In genomic region chr17:8029121-8029520, GRCh38 we compare ENCODE assay signal across 23 cellular contexts. TPM values are rescaled to one million over a fixed set of nuclear protein-coding genes. Genes with fewer than 3 reads are reported as not detected.
DNase-seq lines count a peak whose midpoint lies in the region; ATAC-seq and TF ChIP-seq lines count a peak whose summit lies in the region.
"Had no signal": no experiment of that assay in that cellular context is flagged by ENCODE, and none has a peak within 500 bp of the region (broad histone marks: within the 10 kb centered on the region; RNA-seq: fewer than 3 reads in every experiment).

No MANE protein-coding gene starts in this region.

- TF ChIP-seq CTCF in foreskin keratinocyte (conservative IDR thresholded peaks at IDR 0.05): no peak

- DNase-seq in A172 (ENCODE audit: low spot score) (peak; percentile 32), H4 (ENCODE audit: low spot score) (peak; percentile 18), adipocyte (ENCODE audit: low read depth) (peak; percentile 30), foreskin keratinocyte (peak; percentile 65 to 85), right cardiac atrium (no peak), ureter (ENCODE audit: low spot score) (no peak)
- DNase-seq in activated T-cell treated with anti-CD3 and anti-CD28 coated beads, Interleukin-2, amount 50 U/mL, for 72 hours: no peak
- DNase-seq: activated CD4-positive, alpha-beta T cell treated with anti-CD3 and anti-CD28 coated beads, Interleukin-2, amount 10 ng/mL, durations not matched to agents 24 days and 14 days; activated effector memory CD4-positive, alpha-beta T cell treated with anti-CD3 and anti-CD28 coated beads, Interleukin-2, amount 50 U/mL, for 16 hours; amniotic stem cell; effector CD4-positive, alpha-beta T cell; immature natural killer cell; Karpas-422; naive thymus-derived CD8-positive, alpha-beta T cell; NCI-H1092 treated with DMSO at 0.1 percent for 48 hours; NCI-H2081 treated with DMSO at 0.1 percent for 48 hours; NK-92 treated with Interleukin-12 subunit alpha and Interleukin-12 subunit beta, amount 100 ng/mL, for 24 hours; small intestine; uterus had no signal

- H3K27me3 ChIP-seq in adipocyte (replicated peaks; ENCODE audit: control insufficient read depth, insufficient read depth, low read length) (peaks cover 27% of the 10 kb centered on the region), foreskin keratinocyte (no peaks in the 10 kb centered on the region), right cardiac atrium (ENCODE audit: control insufficient read depth, insufficient read depth) (no peaks in the 10 kb centered on the region)
- H3K27me3 ChIP-seq: uterus had no signal

- H3K4me3 Mint-ChIP-seq in activated T-cell treated with anti-CD3 and anti-CD28 coated beads, Interleukin-2, amount 50 U/mL, for 72 hours: no peak overlapping the region
- H3K4me3 Mint-ChIP-seq: activated CD4-positive, alpha-beta T cell treated with anti-CD3 and anti-CD28 coated beads, Interleukin-2, amount 10 ng/mL, durations not matched to agents 24 days and 14 days; CD14-positive monocyte; immature natural killer cell; naive thymus-derived CD8-positive, alpha-beta T cell had no signal

- WGBS in right cardiac atrium: 67% methylated on average over 5 of the region's 5 CpGs

- intact Hi-C loops in right cardiac atrium (cut with DNase I): no loop called here

- H3K4me3 ChIP-seq in adipocyte (ENCODE audit: low read length): no peak overlapping the region
- H3K4me3 ChIP-seq in right cardiac atrium (ENCODE audit: low read length): no peak overlapping the region
- H3K4me3 ChIP-seq: uterus had no signal

- H3K27ac ChIP-seq in foreskin keratinocyte (no peak overlapping the region), right cardiac atrium (ENCODE audit: low read length) (no peak overlapping the region)
- H3K27ac ChIP-seq: uterus had no signal

- H3K27ac Mint-ChIP-seq in activated T-cell treated with anti-CD3 and anti-CD28 coated beads, Interleukin-2, amount 50 U/mL, for 72 hours: no peak overlapping the region
- H3K27ac Mint-ChIP-seq: activated CD4-positive, alpha-beta T cell treated with anti-CD3 and anti-CD28 coated beads, Interleukin-2, amount 10 ng/mL, durations not matched to agents 24 days and 14 days; naive thymus-derived CD8-positive, alpha-beta T cell had no signal

- H3K36me3 ChIP-seq in adipocyte (ENCODE audit: control insufficient read depth, insufficient read depth, low read length, severe bottlenecking): no peaks in the 10 kb centered on the region
- H3K36me3 ChIP-seq: uterus had no signal

- H3K27me3 Mint-ChIP-seq in activated T-cell treated with anti-CD3 and anti-CD28 coated beads, Interleukin-2, amount 50 U/mL, for 72 hours (ENCODE audit: low read depth): peaks cover 29% of the 10 kb centered on the region

- no peak overlapping the region for H3K9ac ChIP-seq in adipocyte (ENCODE audit: low read length)

- H3K9me3 ChIP-seq in adipocyte (ENCODE audit: control insufficient read depth, low read length): no peaks in the 10 kb centered on the region
- no peaks in the 10 kb centered on the region for H3K9me3 ChIP-seq in right cardiac atrium (ENCODE audit: control insufficient read depth, low read length)
- H3K9me3 ChIP-seq: uterus had no signal

- ATAC-seq in foreskin keratinocyte (peak; percentile 64), right cardiac atrium (no peak), HG03095 (IDR thresholded peaks at IDR 0.05; ENCODE audit: unreplicated experiment) (no peak)
- no peak for ATAC-seq in activated T-cell treated with anti-CD3 and anti-CD28 coated beads, Interleukin-2, amount 50 U/mL, for 72 hours (replicated peaks in 1 of 2)
- ATAC-seq: naive thymus-derived CD8-positive, alpha-beta T cell had no signal

- H3K4me1 Mint-ChIP-seq in activated T-cell treated with anti-CD3 and anti-CD28 coated beads, Interleukin-2, amount 50 U/mL, for 72 hours (ENCODE audit: low read depth): no peaks in the 10 kb centered on the region
- H3K4me1 Mint-ChIP-seq: activated CD4-positive, alpha-beta T cell treated with anti-CD3 and anti-CD28 coated beads, Interleukin-2, amount 10 ng/mL, durations not matched to agents 24 days and 14 days; immature natural killer cell; naive thymus-derived CD8-positive, alpha-beta T cell had no signal

- H3K36me3 Mint-ChIP-seq in activated T-cell treated with anti-CD3 and anti-CD28 coated beads, Interleukin-2, amount 50 U/mL, for 72 hours (ENCODE audit: insufficient read depth in 2 of 2): no peaks in the 10 kb centered on the region
- H3K36me3 Mint-ChIP-seq: immature natural killer cell; naive thymus-derived CD8-positive, alpha-beta T cell had no signal

- no peaks in the 10 kb centered on the region for H3K9me3 Mint-ChIP-seq in activated T-cell treated with anti-CD3 and anti-CD28 coated beads, Interleukin-2, amount 50 U/mL, for 72 hours
- H3K9me3 Mint-ChIP-seq: activated CD4-positive, alpha-beta T cell treated with anti-CD3 and anti-CD28 coated beads, Interleukin-2, amount 10 ng/mL, durations not matched to agents 24 days and 14 days; CD14-positive monocyte; immature natural killer cell; naive thymus-derived CD8-positive, alpha-beta T cell had no signal

- H3K4me1 ChIP-seq in adipocyte (ENCODE audit: control insufficient read depth, insufficient read depth, low read length) (peaks cover 6% of the 10 kb centered on the region), foreskin keratinocyte (peaks cover 2% of the 10 kb centered on the region), right cardiac atrium (ENCODE audit: control insufficient read depth, insufficient read depth, low read length) (no peaks in the 10 kb centered on the region)
- H3K4me1 ChIP-seq: uterus had no signal

RNA-seq across cellular contexts. Expression of gene ALOX15B, which starts 9.7 kb away (rescaled TPM):
- 0.14 TPM in 1 of 2 replicates, not detected in the other for total RNA-seq in A172 (2014; rRNA removed; shearing (Covaris generic))
- not detected in 2 replicates for total RNA-seq in H4 (2014; rRNA removed; shearing (Covaris generic))
- total RNA-seq in foreskin keratinocyte (6.5 and 6.9 TPM in 2 replicates), right cardiac atrium (under 1 TPM; 0.25 to 0.68 (median 0.46) TPM), ureter (5.3 TPM)
- polyA plus RNA-seq in foreskin keratinocyte (6.2 and 7.4 TPM in 2 replicates), right cardiac atrium (0.54 TPM)
- total RNA-seq in activated T-cell treated with anti-CD3 and anti-CD28 coated beads, Interleukin-2, amount 50 U/mL, for 72 hours: under 1 TPM; 0.14 TPM
- total RNA-seq: activated CD4-positive, alpha-beta T cell treated with anti-CD3 and anti-CD28 coated beads, Interleukin-2, amount 10 ng/mL, durations not matched to agents 24 days and 14 days; HT-29; naive thymus-derived CD8-positive, alpha-beta T cell; NCI-H460 had no signal
- polyA plus RNA-seq: immature natural killer cell; naive thymus-derived CD8-positive, alpha-beta T cell had no signal

RNA-seq across cellular contexts. Expression of gene GUCY2D, which starts 26.7 kb away (rescaled TPM):
- not detected in 2 replicates for total RNA-seq in A172 (2014; rRNA removed; shearing (Covaris generic))
- total RNA-seq in H4 (2014; rRNA removed; shearing (Covaris generic)): not detected in 2 replicates
- 0.49 TPM in 1 of 2 replicates, not detected in the other for total RNA-seq in foreskin keratinocyte
- 0.26 and 0.44 TPM in 2 replicates for polyA plus RNA-seq in foreskin keratinocyte
- total RNA-seq in right cardiac atrium: under 1 TPM in 3 of 4 donors, not detected in 1; 0.23 to 0.85 (median 0.31) TPM
- polyA plus RNA-seq in right cardiac atrium: 0.09 TPM
- under 1 TPM in 1 of 2 donors, not detected in 1; 0.34 TPM for total RNA-seq in activated T-cell treated with anti-CD3 and anti-CD28 coated beads, Interleukin-2, amount 50 U/mL, for 72 hours
- total RNA-seq in ureter: 0.81 TPM
- total RNA-seq: activated CD4-positive, alpha-beta T cell treated with anti-CD3 and anti-CD28 coated beads, Interleukin-2, amount 10 ng/mL, durations not matched to agents 24 days and 14 days; naive thymus-derived CD8-positive, alpha-beta T cell had no signal
- polyA plus RNA-seq: immature natural killer cell, small intestine had no signal

RNA-seq across cellular contexts. Expression of gene ALOX12B, which starts 58.4 kb away (rescaled TPM):
- total RNA-seq in A172 (2014; rRNA removed; shearing (Covaris generic)): not detected in 2 replicates
- total RNA-seq in H4 (2014; rRNA removed; shearing (Covaris generic)): not detected in 2 replicates
- total RNA-seq in foreskin keratinocyte (0.25 and 0.31 TPM in 2 replicates), right cardiac atrium (under 1 TPM in 1 of 4 donors, not detected in 3; 0.71 TPM), ureter (0.62 TPM)
- polyA plus RNA-seq in foreskin keratinocyte (0.30 and 0.43 TPM in 2 replicates), right cardiac atrium (not detected)
- 1 to 10 TPM; 1.3 to 4.1 TPM for total RNA-seq in activated T-cell treated with anti-CD3 and anti-CD28 coated beads, Interleukin-2, amount 50 U/mL, for 72 hours
- total RNA-seq: HT-29, uterus had no signal
- polyA plus RNA-seq: CD14-positive monocyte had no signal

Comparison
In these comparisons a context has a peak if more than half of its experiments do, and no peak if none do; other contexts are left out.
1. DNase-seq: peak in A172 (single experiment), H4 (single experiment), adipocyte (single experiment) and foreskin keratinocyte (2 of 2); none in right cardiac atrium (0 of 3), activated T-cell treated with anti-CD3 and anti-CD28 coated beads, Interleukin-2, amount 50 U/mL, for 72 hours (0 of 2) and ureter (single experiment).